Comparison of ENCODE assay signal across 22 cellular contexts in the genomic region with DNA sequence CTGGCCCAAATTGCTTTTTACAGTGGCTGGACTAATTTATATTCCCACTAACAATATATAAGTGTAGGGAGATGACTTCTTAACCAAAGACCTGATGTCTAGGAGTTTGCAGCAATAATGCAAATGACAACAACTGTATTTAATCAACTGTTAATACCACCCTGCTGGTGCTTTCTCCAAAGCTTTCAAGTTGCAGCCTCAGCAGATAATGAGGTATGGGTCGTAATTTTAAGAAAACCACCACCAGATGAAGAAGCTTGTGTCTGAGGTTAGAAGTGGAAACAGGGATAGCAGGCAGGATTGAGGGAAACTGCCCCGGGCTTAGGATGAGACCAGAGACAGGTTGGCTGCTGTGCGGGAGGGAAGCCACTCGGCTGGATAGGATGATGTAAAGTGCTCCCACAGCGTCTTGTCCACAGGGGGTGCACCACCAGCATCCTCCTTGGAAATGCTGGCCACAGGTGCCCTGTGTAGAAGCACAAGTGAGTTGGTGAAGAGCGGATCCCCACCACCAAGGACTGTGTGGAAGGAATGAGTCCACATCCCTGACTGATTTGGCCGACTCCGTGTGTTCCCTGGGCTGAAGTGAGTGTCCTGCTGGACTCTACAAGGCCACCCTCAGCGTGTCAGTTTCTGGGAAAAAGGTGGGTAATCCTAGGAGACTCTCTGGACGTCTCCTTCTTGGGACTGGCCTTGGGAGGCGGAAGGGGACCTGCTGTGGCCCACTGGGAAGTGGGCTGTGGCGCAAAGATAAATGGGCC.
DNase-seq lines count a peak whose midpoint lies in the region; ATAC-seq and TF ChIP-seq lines count a peak whose summit lies in the region.
"Had no signal": no experiment of that assay in that cellular context is flagged by ENCODE, and none has a peak within 500 bp of the region (broad histone marks: within the 10 kb centered on the region; RNA-seq: fewer than 3 reads in every experiment).

No MANE protein-coding gene starts in this region.

- ATAC-seq in GM23338 (no peak), GM21528 (IDR thresholded peaks at IDR 0.05; ENCODE audit: low FRiP score, unreplicated experiment) (no peak)
- ATAC-seq: activated CD4-positive, CD25-positive, alpha-beta regulatory T cell treated with anti-CD3 and anti-CD28 coated beads, Interleukin-2, amount 50 U/mL, for 24 hours; left lobe of liver had no signal

- peaks cover 2% of the 10 kb centered on the region; the same call in 1 of the 2 replicates for H3K9me2 ChIP-seq in GM23338 (ENCODE audit: insufficient read depth)

- peaks cover 30% of the 10 kb centered on the region for H3K27me3 Mint-ChIP-seq in T-helper 1 cell treated with Interleukin-12 subunit alpha and Interleukin-12 subunit beta and Interleukin-4 antibody, amounts not matched to agents 30 μg/mL and 1 μg/mL, for 36 hours (ENCODE audit: low read depth)
- H3K27me3 Mint-ChIP-seq in GM23338 (ENCODE audit: insufficient read depth, low read depth, poor library complexity) (peaks cover 19% of the 10 kb centered on the region), endothelial cell (ENCODE audit: unreplicated experiment) (peaks cover 9% of the 10 kb centered on the region), neural progenitor cell (ENCODE audit: insufficient read depth, low read depth) (peaks cover 15% of the 10 kb centered on the region)

- H3K27ac ChIP-seq in GM23338 (ENCODE audit: low read depth) (no peak overlapping the region), neural progenitor cell (no peak overlapping the region), colonic mucosa (no peak overlapping the region)
- H3K27ac ChIP-seq: 22Rv1, brain microvascular endothelial cell, dorsolateral prefrontal cortex, prostate gland, suprapubic skin had no signal

- intact Hi-C loops in colonic mucosa (cut with DNase I): loop anchor here (5.0 kb wide), 1 partner anchor 74 kb away; the partner anchor contains the start of gene SMAD2

- H3K9me3 ChIP-seq in neural progenitor cell (ENCODE audit: low read depth) (no peaks in the 10 kb centered on the region), colonic mucosa (no peaks in the 10 kb centered on the region)
- H3K9me3 ChIP-seq: BE2C, prostate gland, suprapubic skin had no signal

- H3K79me2 ChIP-seq in GM23338 (replicated peaks; ENCODE audit: insufficient read depth) (no peaks in the 10 kb centered on the region), neural progenitor cell (ENCODE audit: low read depth) (no peaks in the 10 kb centered on the region)

- H3K4me1 ChIP-seq in GM23338 (ENCODE audit: insufficient read depth): no peaks in the 10 kb centered on the region; the same call in 1 of the 2 replicates
- peaks cover 28% of the 10 kb centered on the region for H3K4me1 ChIP-seq in neural progenitor cell
- H3K4me1 ChIP-seq in colonic mucosa: no peaks in the 10 kb centered on the region
- H3K4me1 ChIP-seq: BE2C, prostate gland had no signal

- H3K9me3 Mint-ChIP-seq in T-helper 1 cell treated with Interleukin-12 subunit alpha and Interleukin-12 subunit beta and Interleukin-4 antibody, amounts not matched to agents 30 μg/mL and 1 μg/mL, for 36 hours: no peaks in the 10 kb centered on the region
- H3K9me3 Mint-ChIP-seq in GM23338: peaks cover 16% of the 10 kb centered on the region
- no peaks in the 10 kb centered on the region for H3K9me3 Mint-ChIP-seq in endothelial cell (ENCODE audit: unreplicated experiment)
- peaks cover 11% of the 10 kb centered on the region for H3K9me3 Mint-ChIP-seq in neural progenitor cell
- H3K9me3 Mint-ChIP-seq: activated naive CD4-positive, alpha-beta T cell treated with anti-CD3 and anti-CD28 coated beads for 36 hours had no signal

- no peak for DNase-seq in T-helper 1 cell
- no peak for DNase-seq in GM23338 (ENCODE audit: low spot score)
- no peak for DNase-seq in endothelial cell (ENCODE audit: low spot score)
- no peak for DNase-seq in neural progenitor cell (ENCODE audit: low spot score)
- no peak for DNase-seq in colonic mucosa
- DNase-seq in foreskin fibroblast: no peak
- DNase-seq: activated CD8-positive, alpha-beta memory T cell treated with anti-CD3 and anti-CD28 coated beads, Interleukin-2, amount 50 U/mL, for 4 hours; activated naive CD4-positive, alpha-beta T cell treated with anti-CD3 and anti-CD28 coated beads for 36 hours; BE2C; brain microvascular endothelial cell; dorsolateral prefrontal cortex; GF-D8; KG1; NCI-H526; stimulated activated CD4-positive, alpha-beta T cell treated with anti-CD3 and anti-CD28 coated beads, Interleukin-4, amount 100 ng/mL, for 1 hour had no signal

- TF ChIP-seq CTCF in GM23338 (conservative IDR thresholded peaks at IDR 0.05; ENCODE audit: low read depth in 2 of 2): no peak
- no peak for TF ChIP-seq CTCF in endothelial cell (IDR thresholded peaks at IDR 0.05; ENCODE audit: unreplicated experiment)
- TF ChIP-seq CTCF in neural progenitor cell (IDR thresholded peaks at IDR 0.05): no peak
- no peak for TF ChIP-seq CTCF in colonic mucosa (IDR thresholded peaks at IDR 0.05)
- TF ChIP-seq CTCF in foreskin fibroblast (IDR thresholded peaks at IDR 0.05; ENCODE audit: low read depth, low read length): no peak

- H3K4me1 Mint-ChIP-seq in T-helper 1 cell treated with Interleukin-12 subunit alpha and Interleukin-12 subunit beta and Interleukin-4 antibody, amounts not matched to agents 30 μg/mL and 1 μg/mL, for 36 hours (ENCODE audit: low read depth): peaks cover 5% of the 10 kb centered on the region
- peaks cover 18% of the 10 kb centered on the region for H3K4me1 Mint-ChIP-seq in GM23338
- peaks cover 11% of the 10 kb centered on the region for H3K4me1 Mint-ChIP-seq in endothelial cell (ENCODE audit: unreplicated experiment)
- H3K4me1 Mint-ChIP-seq in neural progenitor cell: peaks cover 25% of the 10 kb centered on the region

- H3K9ac ChIP-seq in neural progenitor cell: no peak overlapping the region
- H3K9ac ChIP-seq in colonic mucosa (ENCODE audit: low read depth in 2 of 2, low read length in 2 of 2): no peak overlapping the region

- H3K4me2 ChIP-seq in GM23338 (no peak overlapping the region), neural progenitor cell (no peak overlapping the region)

- H2AFZ ChIP-seq in GM23338: peak overlapping the region; percentile 43; the same call in 1 of the 2 replicates
- H2AFZ ChIP-seq in neural progenitor cell (replicated peaks): no peak overlapping the region

- H3K4me3 ChIP-seq in GM23338 (no peak overlapping the region), neural progenitor cell (no peak overlapping the region), colonic mucosa (no peak overlapping the region), foreskin fibroblast (ENCODE audit: low read depth in 1 of 2, low read length in 2 of 2) (no peak overlapping the region)
- H3K4me3 ChIP-seq: prostate gland, suprapubic skin had no signal

- H3K27me3 ChIP-seq in GM23338 (ENCODE audit: insufficient read depth): peaks cover 9% of the 10 kb centered on the region; the same call in 1 of the 2 replicates
- no peaks in the 10 kb centered on the region for H3K27me3 ChIP-seq in neural progenitor cell
- H3K27me3 ChIP-seq in colonic mucosa: no peaks in the 10 kb centered on the region
- H3K27me3 ChIP-seq: BE2C, brain microvascular endothelial cell, dorsolateral prefrontal cortex, suprapubic skin had no signal

- no peak overlapping the region for H3K27ac Mint-ChIP-seq in T-helper 1 cell treated with Interleukin-12 subunit alpha and Interleukin-12 subunit beta and Interleukin-4 antibody, amounts not matched to agents 30 μg/mL and 1 μg/mL, for 36 hours
- no peak overlapping the region for H3K27ac Mint-ChIP-seq in GM23338
- peak overlapping the region; percentile 64 for H3K27ac Mint-ChIP-seq in endothelial cell (ENCODE audit: unreplicated experiment)
- no peak overlapping the region for H3K27ac Mint-ChIP-seq in neural progenitor cell
- H3K27ac Mint-ChIP-seq: activated naive CD4-positive, alpha-beta T cell treated with anti-CD3 and anti-CD28 coated beads for 36 hours had no signal

- H4K20me1 ChIP-seq in GM23338 (replicated peaks; ENCODE audit: insufficient read depth): no peaks in the 10 kb centered on the region
- H4K20me1 ChIP-seq in neural progenitor cell (ENCODE audit: low read depth): no peaks in the 10 kb centered on the region

- no peaks in the 10 kb centered on the region for H3K36me3 ChIP-seq in GM23338 (ENCODE audit: insufficient read depth)
- H3K36me3 ChIP-seq in neural progenitor cell: no peaks in the 10 kb centered on the region
- H3K36me3 ChIP-seq in colonic mucosa: no peaks in the 10 kb centered on the region
- H3K36me3 ChIP-seq: BE2C, brain microvascular endothelial cell, prostate gland, suprapubic skin had no signal

- H3F3A ChIP-seq in GM23338 (replicated peaks; ENCODE audit: low read depth) (peaks cover 5% of the 10 kb centered on the region; the same call in 1 of the 2 replicates), neural progenitor cell (ENCODE audit: low read depth) (peaks cover 45% of the 10 kb centered on the region)

- peak overlapping the region; percentile 42 for H3K4me3 Mint-ChIP-seq in T-helper 1 cell treated with Interleukin-12 subunit alpha and Interleukin-12 subunit beta and Interleukin-4 antibody, amounts not matched to agents 30 μg/mL and 1 μg/mL, for 36 hours
- H3K4me3 Mint-ChIP-seq in GM23338 (0 out of 3 replicates have a peak overlapping the region, but pooled peaks have one; percentile 36), endothelial cell (ENCODE audit: unreplicated experiment) (peak overlapping the region; percentile 31), neural progenitor cell (peak overlapping the region; percentile 60)
- H3K4me3 Mint-ChIP-seq: activated naive CD4-positive, alpha-beta T cell treated with anti-CD3 and anti-CD28 coated beads for 36 hours had no signal

- no peaks in the 10 kb centered on the region for H3K36me3 Mint-ChIP-seq in T-helper 1 cell treated with Interleukin-12 subunit alpha and Interleukin-12 subunit beta and Interleukin-4 antibody, amounts not matched to agents 30 μg/mL and 1 μg/mL, for 36 hours (ENCODE audit: low read depth)
- H3K36me3 Mint-ChIP-seq in GM23338 (ENCODE audit: low read depth) (peaks cover 10% of the 10 kb centered on the region), endothelial cell (ENCODE audit: low read depth, unreplicated experiment) (no peaks in the 10 kb centered on the region), neural progenitor cell (peaks cover 2% of the 10 kb centered on the region)

TF ChIP-seq in GM23338, 12 proteins besides CTCF, POLR2A, EP300 and RAD21 (continues in another document):
- TF ChIP-seq JUNB (IDR thresholded peaks at IDR 0.05; ENCODE audit: unreplicated experiment) (no peak), CREB1 (CRISPR knock-in tag; IDR thresholded peaks at IDR 0.05; ENCODE audit: low read depth) (no peak)
